6 cellular contexts compared by ENCODE assay signal in the genomic region with DNA sequence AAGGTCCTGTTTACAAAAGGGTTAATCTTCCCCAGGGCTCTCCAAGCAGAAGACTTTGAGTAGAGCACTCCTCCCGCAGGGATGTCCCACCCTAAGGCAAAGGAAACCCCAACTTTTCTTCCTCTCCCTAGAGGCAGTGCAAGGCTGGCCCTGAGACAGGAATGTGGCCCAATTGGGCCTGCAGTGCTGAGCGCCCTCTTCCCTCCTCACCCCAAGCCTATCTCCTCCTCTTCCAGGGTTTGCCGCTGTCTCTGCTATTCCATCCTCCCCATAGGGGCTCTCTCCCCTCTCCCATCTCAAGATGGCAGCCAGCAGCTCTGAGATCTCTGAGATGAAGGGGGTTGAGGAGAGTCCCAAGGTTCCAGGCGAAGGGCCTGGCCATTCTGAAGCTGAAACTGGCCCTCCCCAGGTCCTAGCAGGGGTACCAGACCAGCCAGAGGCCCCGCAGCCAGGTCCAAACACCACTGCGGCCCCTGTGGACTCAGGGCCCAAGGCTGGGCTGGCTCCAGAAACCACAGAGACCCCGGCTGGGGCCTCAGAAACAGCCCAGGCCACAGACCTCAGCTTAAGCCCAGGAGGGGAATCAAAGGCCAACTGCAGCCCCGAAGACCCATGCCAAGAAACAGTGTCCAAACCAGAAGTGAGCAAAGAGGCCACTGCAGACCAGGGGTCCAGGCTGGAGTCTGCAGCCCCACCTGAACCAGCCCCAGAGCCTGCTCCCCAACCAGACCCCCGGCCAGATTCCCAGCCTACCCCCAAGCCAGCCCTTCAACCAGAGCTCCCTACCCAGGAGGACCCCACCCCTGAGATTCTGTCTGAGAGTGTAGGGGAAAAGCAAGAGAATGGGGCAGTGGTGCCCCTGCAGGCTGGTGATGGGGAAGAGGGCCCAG. TPM values are rescaled to one million over a fixed set of nuclear protein-coding genes. Genes with fewer than 3 reads are reported as not detected.
DNase-seq lines count a peak whose midpoint lies in the region; ATAC-seq and TF ChIP-seq lines count a peak whose summit lies in the region.

No MANE protein-coding gene starts in this region.

- H3K27ac ChIP-seq in heart right ventricle (peak overlapping the region in 8 of 10 donors; percentile 86 to 97 (median 92)), iPS-20b (ENCODE audit: low read length) (no peak overlapping the region)

- 71 to 74% methylated on average over 9 of the region's 9 CpGs for WGBS in heart right ventricle, 2 donors

- no peak for TF ChIP-seq CTCF in heart right ventricle (IDR thresholded peaks at IDR 0.05)

- H3K4me3 ChIP-seq in heart right ventricle (peak overlapping the region in 9 of 10 donors; percentile 50 to 73 (median 65)), iPS-20b (ENCODE audit: low read length) (peak overlapping the region; percentile 98)

- peak overlapping the region; percentile 95; the same call in 1 of the 2 replicates for H3K9ac ChIP-seq in iPS-20b (ENCODE audit: low read depth, low read length)

- no peak for DNase-seq in heart right ventricle
- DNase-seq in left cardiac atrium = no peak
- DNase-seq in NCI-H1092 (lab: John Stamatoyannopoulos, UW) = no peak
- DNase-seq in SHP77 treated with DMSO at 0.1 percent for 48 hours (lab: John Stamatoyannopoulos, UW) = no peak

- no peaks in the 10 kb centered on the region for H3K9me3 ChIP-seq in heart right ventricle
- H3K9me3 ChIP-seq in iPS-20b (ENCODE audit: insufficient read depth, low read depth, low read length) = no peaks in the 10 kb centered on the region

- ATAC-seq in heart right ventricle = no peak
- no peak for ATAC-seq in left cardiac atrium
- ATAC-seq in GM19395 (IDR thresholded peaks at IDR 0.05; ENCODE audit: unreplicated experiment) = no peak

- intact Hi-C loops in heart right ventricle (cut with DNase I) (loop anchor here in 5 of 10 donors (5.0 to 10.0 kb wide), 5 partner anchors 34 to 842 kb away; a partner anchor contains a TSS), left cardiac atrium (cut with DNase I) (no loop called here)

- H3K36me3 ChIP-seq in heart right ventricle = peaks cover 0 to 28% (median 14%) of the 10 kb centered on the region in 9 donors
- peaks cover 27% of the 10 kb centered on the region for H3K36me3 ChIP-seq in iPS-20b (ENCODE audit: insufficient read depth, low read depth, low read length)

- H3K4me1 ChIP-seq in heart right ventricle = peaks cover 32 to 86% (median 77%) of the 10 kb centered on the region in 9 donors
- H3K4me1 ChIP-seq in iPS-20b (ENCODE audit: insufficient read depth, low read length) = peaks cover 17% of the 10 kb centered on the region

- peaks cover 0 to 16% (median 0%) of the 10 kb centered on the region in 7 donors for H3K27me3 ChIP-seq in heart right ventricle
- no peaks in the 10 kb centered on the region for H3K27me3 ChIP-seq in iPS-20b (ENCODE audit: insufficient read depth, low read length)

RNA-seq across cellular contexts. Expression of a gene that starts 1.0 kb away (rescaled TPM):
- total RNA-seq in heart right ventricle = 1 to 10 TPM in 8 of 10 donors, under 1 TPM in 2; 0.74 to 2.4 (median 1.1) TPM
- polyA plus RNA-seq in heart right ventricle = 1 to 10 TPM in 1 of 2 donors, under 1 TPM in 1; 0.62 to 6.3 TPM
- total RNA-seq in left cardiac atrium = 1 to 10 TPM; 2.2 to 3.0 TPM

RNA-seq across cellular contexts. Expression of a gene that starts 3.0 kb away (rescaled TPM):
- total RNA-seq in heart right ventricle = 10 to 100 TPM in 9 of 10 donors, 1 to 10 TPM in 1; 9.6 to 14.8 (median 12.0) TPM
- 10 to 100 TPM; 28.7 to 35.1 TPM for polyA plus RNA-seq in heart right ventricle
- total RNA-seq in left cardiac atrium = 10 to 100 TPM; 15.1 to 16.6 TPM

RNA-seq across cellular contexts. Expression of a gene that starts 6.7 kb away (rescaled TPM):
- 100 to 1,000 TPM in 2 of 10 donors, 10 to 100 TPM in 8; 44.2 to 115 (median 60.5) TPM for total RNA-seq in heart right ventricle
- 100 to 1,000 TPM in 1 of 2 donors, 10 to 100 TPM in 1; 73.8 to 114 TPM for polyA plus RNA-seq in heart right ventricle
- 10 to 100 TPM; 84.8 to 96.7 TPM for total RNA-seq in left cardiac atrium

RNA-seq across cellular contexts. Expression of a gene that starts 7.3 kb away (rescaled TPM):
- 100 to 1,000 TPM in 1 of 10 donors, 10 to 100 TPM in 9; 24.5 to 122 (median 37.4) TPM for total RNA-seq in heart right ventricle
- polyA plus RNA-seq in heart right ventricle = 10 to 100 TPM; 50.9 to 53.0 TPM
- total RNA-seq in left cardiac atrium = 10 to 100 TPM; 72.7 to 82.4 TPM

RNA-seq across cellular contexts. Expression of a gene that starts 22.4 kb away (rescaled TPM):
- total RNA-seq in heart right ventricle = 10 to 100 TPM; 28.6 to 48.2 (median 38.6) TPM
- polyA plus RNA-seq in heart right ventricle = 100 to 1,000 TPM in 1 of 2 donors, 10 to 100 TPM in 1; 16.3 to 136 TPM
- 10 to 100 TPM; 22.1 to 30.1 TPM for total RNA-seq in left cardiac atrium
